ENCODE assay signal across 16 cellular contexts in genomic region chr11:77475206-77475605, GRCh38. TPM values are rescaled to one million over a fixed set of nuclear protein-coding genes. Genes with fewer than 3 reads are reported as not detected.
DNase-seq lines count a peak whose midpoint lies in the region; ATAC-seq and TF ChIP-seq lines count a peak whose summit lies in the region.
"Had no signal": no experiment of that assay in that cellular context is flagged by ENCODE, and none has a peak within 500 bp of the region (broad histone marks: within the 10 kb centered on the region; RNA-seq: fewer than 3 reads in every experiment).

No MANE protein-coding gene starts in this region.

- H3K4me2 ChIP-seq in hepatocyte = peak overlapping the region; percentile 79

- POLR2A ChIA-PET in activated CD8-positive, alpha-beta T cell treated with anti-CD3 and anti-CD28 coated beads for 36 hours (lab: Charles Lee) = interaction anchor here (0.5 kb wide), 1 partner anchor 29 kb away, joined by 3 read pairs; no protein-coding TSS in a partner anchor
- POLR2A ChIA-PET in activated CD8-positive, alpha-beta T cell treated with anti-CD3 and anti-CD28 coated beads, Interleukin-2, amount 10 ng/mL, durations not matched to agents 7 days and 5 days (lab: Charles Lee) = interaction anchor here (1.2 kb wide), 1 partner anchor 25 kb away, joined by 3 read pairs; no protein-coding TSS in a partner anchor
- POLR2A ChIA-PET in activated B cell treated with CpG ODN at 0.5 μM for 24 hours (lab: Charles Lee) = interaction anchor here (0.9 to 1.2 kb wide), 2 partner anchors 64 to 428 kb away, joined by 4 read pairs; no protein-coding TSS in a partner anchor

- no peaks in the 10 kb centered on the region for H3K9me3 Mint-ChIP-seq in activated CD8-positive, alpha-beta T cell treated with anti-CD3 and anti-CD28 coated beads for 36 hours
- H3K9me3 Mint-ChIP-seq in activated CD8-positive, alpha-beta T cell treated with anti-CD3 and anti-CD28 coated beads, Interleukin-2, amount 10 ng/mL, durations not matched to agents 7 days and 5 days (ENCODE audit: insufficient read depth) = no peaks in the 10 kb centered on the region
- H3K9me3 Mint-ChIP-seq in activated B cell treated with CpG ODN at 0.5 μM for 24 hours = no peaks in the 10 kb centered on the region
- H3K9me3 Mint-ChIP-seq: activated naive CD4-positive, alpha-beta T cell treated with anti-CD3 and anti-CD28 coated beads, Interleukin-2, amount 50 U/mL, for 72 hours had no signal

- H3K36me3 Mint-ChIP-seq in activated CD8-positive, alpha-beta T cell treated with anti-CD3 and anti-CD28 coated beads for 36 hours (ENCODE audit: low read depth) = no peaks in the 10 kb centered on the region
- no peaks in the 10 kb centered on the region for H3K36me3 Mint-ChIP-seq in activated CD8-positive, alpha-beta T cell treated with anti-CD3 and anti-CD28 coated beads, Interleukin-2, amount 10 ng/mL, durations not matched to agents 7 days and 5 days (ENCODE audit: low read depth)
- peaks cover 3% of the 10 kb centered on the region for H3K36me3 Mint-ChIP-seq in activated B cell treated with CpG ODN at 0.5 μM for 24 hours (ENCODE audit: low read depth)
- H3K36me3 Mint-ChIP-seq: activated naive CD4-positive, alpha-beta T cell treated with anti-CD3 and anti-CD28 coated beads, Interleukin-2, amount 50 U/mL, for 72 hours had no signal

- peaks cover 16% of the 10 kb centered on the region for H3K4me1 Mint-ChIP-seq in activated CD8-positive, alpha-beta T cell treated with anti-CD3 and anti-CD28 coated beads for 36 hours (ENCODE audit: low read depth)
- H3K4me1 Mint-ChIP-seq in activated CD8-positive, alpha-beta T cell treated with anti-CD3 and anti-CD28 coated beads, Interleukin-2, amount 10 ng/mL, durations not matched to agents 7 days and 5 days (ENCODE audit: low read depth) = peaks cover 31% of the 10 kb centered on the region
- H3K4me1 Mint-ChIP-seq in activated B cell treated with CpG ODN at 0.5 μM for 24 hours = peaks cover 18% of the 10 kb centered on the region

- no peak overlapping the region for H3K27ac Mint-ChIP-seq in activated CD8-positive, alpha-beta T cell treated with anti-CD3 and anti-CD28 coated beads for 36 hours
- H3K27ac Mint-ChIP-seq in activated CD8-positive, alpha-beta T cell treated with anti-CD3 and anti-CD28 coated beads, Interleukin-2, amount 10 ng/mL, durations not matched to agents 7 days and 5 days = no peak overlapping the region
- peak overlapping the region; percentile 1 for H3K27ac Mint-ChIP-seq in activated B cell treated with CpG ODN at 0.5 μM for 24 hours

- peak overlapping the region; percentile 20 for H3K4me3 Mint-ChIP-seq in activated CD8-positive, alpha-beta T cell treated with anti-CD3 and anti-CD28 coated beads for 36 hours
- H3K4me3 Mint-ChIP-seq in activated CD8-positive, alpha-beta T cell treated with anti-CD3 and anti-CD28 coated beads, Interleukin-2, amount 10 ng/mL, durations not matched to agents 7 days and 5 days = no peak overlapping the region
- H3K4me3 Mint-ChIP-seq in activated B cell treated with CpG ODN at 0.5 μM for 24 hours = peak overlapping the region; percentile 25

- DNase-seq in activated CD8-positive, alpha-beta T cell treated with anti-CD3 and anti-CD28 coated beads for 36 hours = no peak
- no peak for DNase-seq in activated CD8-positive, alpha-beta T cell treated with anti-CD3 and anti-CD28 coated beads, Interleukin-2, amount 10 ng/mL, durations not matched to agents 7 days and 5 days
- DNase-seq in activated B cell treated with CpG ODN at 0.5 μM for 24 hours (no peak), hepatocyte (ENCODE audit: low spot score) (peak; percentile 36), gastrocnemius medialis (no peak), SKM-1 treated with dmso at 0.1 percent for 144 hours (lab: John Stamatoyannopoulos, UW; ENCODE audit: unreplicated experiment) (no peak)
- no peak for DNase-seq in stimulated activated CD4-positive, alpha-beta T cell treated with anti-CD3 and anti-CD28 coated beads, Interleukin-4, amount 100 ng/mL, for 1 hour
- DNase-seq: activated CD4-positive, alpha-beta T cell treated with anti-CD3 and anti-CD28 coated beads, Interleukin-2, amount 50 U/mL, for 48 hours; cerebellar nuclear complex; DMS 273 treated with DMSO at 0.1 percent for 48 hours; lower lobe of right lung; MV-4-11; stimulated activated CD4-positive, alpha-beta T cell treated with anti-CD3 and anti-CD28 coated beads, Interleukin-15, amount 100 ng/mL, for 24 hours; upper lobe of left lung had no signal

- no peak overlapping the region for H3K4me3 ChIP-seq in hepatocyte
- no peak overlapping the region for H3K4me3 ChIP-seq in gastrocnemius medialis

- H3K36me3 ChIP-seq in hepatocyte (replicated peaks; ENCODE audit: insufficient read depth, low read depth) (no peaks in the 10 kb centered on the region), gastrocnemius medialis (no peaks in the 10 kb centered on the region)
- H3K36me3 ChIP-seq: lower lobe of right lung, upper lobe of left lung had no signal

- 67% methylated on average over 5 of the region's 5 CpGs for WGBS in hepatocyte (ENCODE audit: low lambda C conversion rate, missing lambda C conversion rate)

- peaks cover 16% of the 10 kb centered on the region for H3K79me2 ChIP-seq in hepatocyte

- no peaks in the 10 kb centered on the region for H4K20me1 ChIP-seq in hepatocyte (ENCODE audit: insufficient read depth, poor library complexity, severe bottlenecking)

- CTCF ChIA-PET in activated CD8-positive, alpha-beta T cell treated with anti-CD3 and anti-CD28 coated beads for 36 hours (lab: Charles Lee) = interaction anchor here (1.1 to 1.8 kb wide), 4 partner anchors 14 to 347 kb away, joined by 3 to 7 read pairs (median 4); partner anchors contain the start of gene MYO7A
- CTCF ChIA-PET in activated CD8-positive, alpha-beta T cell treated with anti-CD3 and anti-CD28 coated beads, Interleukin-2, amount 10 ng/mL, durations not matched to agents 7 days and 5 days (lab: Charles Lee) = interaction anchor here (1.0 to 1.1 kb wide), 2 partner anchors 28 to 63 kb away, joined by 3 to 4 read pairs; no protein-coding TSS in a partner anchor
- CTCF ChIA-PET in activated B cell treated with CpG ODN at 0.5 μM for 24 hours (lab: Charles Lee) = no interaction called here

- intact Hi-C loops in activated CD8-positive, alpha-beta T cell treated with anti-CD3 and anti-CD28 coated beads for 36 hours (cut with micrococcal nuclease) = no loop called here
- intact Hi-C loops in activated B cell treated with CpG ODN at 0.5 μM for 24 hours (cut with micrococcal nuclease) = loop anchor here (10.0 kb wide), 2 partner anchors 410 to 520 kb away; partner anchors contain the start of genes CAPN5 and INTS4
- intact Hi-C loops in gastrocnemius medialis (cut with DNase I; ENCODE audit: low total_unique reads) = loop anchor here (2.0 to 10.0 kb wide), 2 partner anchors 68 to 350 kb away; partner anchors contain the start of gene MYO7A

- no peak for TF ChIP-seq CTCF in activated CD8-positive, alpha-beta T cell treated with anti-CD3 and anti-CD28 coated beads for 36 hours (IDR thresholded peaks at IDR 0.05)
- TF ChIP-seq CTCF in activated B cell treated with CpG ODN at 0.5 μM for 24 hours (IDR thresholded peaks at IDR 0.05) (no peak), hepatocyte (IDR thresholded peaks at IDR 0.05; ENCODE audit: poor library complexity) (no peak), gastrocnemius medialis (IDR thresholded peaks at IDR 0.05 in 4 of 5, conservative IDR thresholded peaks at IDR 0.05 in 1 of 5) (no peak)

- no peaks in the 10 kb centered on the region for H3K9me2 ChIP-seq in hepatocyte (replicated peaks; ENCODE audit: insufficient read depth)

- in situ Hi-C loops in gastrocnemius medialis (cut with MboI; ENCODE audit: low sequenced_read_pairs in 4 of 4) = no loop called here

- H3K27ac ChIP-seq in hepatocyte (peak overlapping the region; percentile 92), gastrocnemius medialis (peak overlapping the region; percentile 79 to 92 (median 88))

- no peak overlapping the region for H2AFZ ChIP-seq in hepatocyte

- ATAC-seq in activated CD8-positive, alpha-beta T cell treated with anti-CD3 and anti-CD28 coated beads for 36 hours = no peak
- ATAC-seq in activated CD8-positive, alpha-beta T cell treated with anti-CD3 and anti-CD28 coated beads, Interleukin-2, amount 10 ng/mL, durations not matched to agents 7 days and 5 days = no peak
- no peak for ATAC-seq in activated B cell treated with CpG ODN at 0.5 μM for 24 hours (ENCODE audit: low read depth)
- ATAC-seq in gastrocnemius medialis = no peak
- no peak for ATAC-seq in HG03378 (IDR thresholded peaks at IDR 0.05; ENCODE audit: unreplicated experiment)
- ATAC-seq: activated naive CD4-positive, alpha-beta T cell treated with anti-CD3 and anti-CD28 coated beads, Interleukin-2, amount 50 U/mL, for 72 hours; lower lobe of right lung had no signal

- peaks cover 13% of the 10 kb centered on the region for H3K27me3 Mint-ChIP-seq in activated CD8-positive, alpha-beta T cell treated with anti-CD3 and anti-CD28 coated beads for 36 hours
- peaks cover 15% of the 10 kb centered on the region for H3K27me3 Mint-ChIP-seq in activated CD8-positive, alpha-beta T cell treated with anti-CD3 and anti-CD28 coated beads, Interleukin-2, amount 10 ng/mL, durations not matched to agents 7 days and 5 days (ENCODE audit: low read depth)
- peaks cover 6% of the 10 kb centered on the region for H3K27me3 Mint-ChIP-seq in activated B cell treated with CpG ODN at 0.5 μM for 24 hours

- H3K9me3 ChIP-seq in hepatocyte (ENCODE audit: low read depth) (no peaks in the 10 kb centered on the region), gastrocnemius medialis (no peaks in the 10 kb centered on the region)
- H3K9me3 ChIP-seq: lower lobe of right lung, upper lobe of left lung had no signal

- no peaks in the 10 kb centered on the region for H3K27me3 ChIP-seq in hepatocyte
- no peaks in the 10 kb centered on the region for H3K27me3 ChIP-seq in gastrocnemius medialis

- no peak for TF ChIP-seq POLR2A in gastrocnemius medialis (IDR thresholded peaks at IDR 0.05)

- peaks cover 20% of the 10 kb centered on the region for H3K4me1 ChIP-seq in hepatocyte (ENCODE audit: insufficient read depth)
- peaks cover 0 to 8% of the 10 kb centered on the region in 2 donors for H3K4me1 ChIP-seq in gastrocnemius medialis

RNA-seq across cellular contexts. Expression of gene PAK1, which starts 1.3 kb away (rescaled TPM):
- total RNA-seq in activated CD8-positive, alpha-beta T cell treated with anti-CD3 and anti-CD28 coated beads for 36 hours = 10 to 100 TPM; 43.8 to 49.9 TPM
- total RNA-seq in activated CD8-positive, alpha-beta T cell treated with anti-CD3 and anti-CD28 coated beads, Interleukin-2, amount 10 ng/mL, durations not matched to agents 7 days and 5 days = 10 to 100 TPM; 85.7 to 91.5 TPM
- 20.2 and 21.1 TPM in 2 replicates for total RNA-seq in activated B cell treated with CpG ODN at 0.5 μM for 24 hours
- 51.8 and 62.0 TPM in 2 replicates for total RNA-seq in hepatocyte
- 30.3 and 31.6 TPM in 2 replicates for polyA plus RNA-seq in hepatocyte
- total RNA-seq in gastrocnemius medialis = 10 to 100 TPM; 22.3 to 34.4 (median 27.9) TPM
